ENCODE assay signal across 9 cellular contexts in the genomic region with DNA sequence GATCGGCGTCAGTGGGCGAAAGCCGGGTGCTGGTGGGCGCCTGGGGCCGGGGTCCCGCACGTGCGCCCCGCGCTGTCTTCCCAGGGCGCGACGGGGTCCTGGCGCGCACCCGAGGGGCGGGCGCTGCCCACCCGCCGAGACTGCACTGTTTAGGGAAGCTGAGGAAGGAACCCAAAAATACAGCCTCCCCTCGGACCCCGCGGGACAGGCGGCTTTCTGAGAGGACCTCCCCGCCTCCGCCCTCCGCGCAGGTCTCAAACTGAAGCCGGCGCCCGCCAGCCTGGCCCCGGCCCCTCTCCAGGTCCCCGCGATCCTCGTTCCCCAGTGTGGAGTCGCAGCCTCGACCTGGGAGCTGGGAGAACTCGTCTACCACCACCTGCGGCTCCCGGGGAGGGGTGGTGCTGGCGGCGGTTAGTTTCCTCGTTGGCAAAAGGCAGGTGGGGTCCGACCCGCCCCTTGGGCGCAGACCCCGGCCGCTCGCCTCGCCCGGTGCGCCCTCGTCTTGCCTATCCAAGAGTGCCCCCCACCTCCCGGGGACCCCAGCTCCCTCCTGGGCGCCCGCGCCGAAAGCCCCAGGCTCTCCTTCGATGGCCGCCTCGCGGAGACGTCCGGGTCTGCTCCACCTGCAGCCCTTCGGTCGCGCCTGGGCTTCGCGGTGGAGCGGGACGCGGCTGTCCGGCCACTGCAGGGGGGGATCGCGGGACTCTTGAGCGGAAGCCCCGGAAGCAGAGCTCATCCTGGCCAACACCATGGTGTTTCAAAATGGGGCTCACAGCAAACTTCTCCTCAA. TPM values are rescaled to one million over a fixed set of nuclear protein-coding genes. Genes with fewer than 3 reads are reported as not detected.
DNase-seq lines count a peak whose midpoint lies in the region; ATAC-seq and TF ChIP-seq lines count a peak whose summit lies in the region.
"Had no signal": no experiment of that assay in that cellular context is flagged by ENCODE, and none has a peak within 500 bp of the region (broad histone marks: within the 10 kb centered on the region; RNA-seq: fewer than 3 reads in every experiment).

No MANE protein-coding gene starts in this region.

- DNase-seq in GM13976 (ENCODE audit: low spot score) (peak; percentile 44), T1000 (lab: John Stamatoyannopoulos, UW) (peak; percentile 16), right cardiac atrium (peak; percentile 37 to 73 (median 68)), skeletal muscle cell (ENCODE audit: low read depth) (no peak), NAMALWA (ENCODE audit: low spot score) (no peak), COLO829 (ENCODE audit: low spot score) (no peak), CD14-positive monocyte (ENCODE audit: low spot score) (no peak)
- no peak for DNase-seq in activated CD4-positive, alpha-beta T cell treated with anti-CD3 and anti-CD28 coated beads, Interleukin-2, amount 10 ng/mL, durations not matched to agents 24 days and 14 days

- H3K9me3 ChIP-seq in right cardiac atrium (ENCODE audit: control insufficient read depth, low read length), result no peaks in the 10 kb centered on the region

- no peaks in the 10 kb centered on the region for H3K36me3 Mint-ChIP-seq in activated CD4-positive, alpha-beta T cell treated with anti-CD3 and anti-CD28 coated beads, Interleukin-2, amount 10 ng/mL, durations not matched to agents 24 days and 14 days (ENCODE audit: low read depth)
- H3K36me3 Mint-ChIP-seq in CD14-positive monocyte, result no peaks in the 10 kb centered on the region

- H3K9me3 Mint-ChIP-seq in activated CD4-positive, alpha-beta T cell treated with anti-CD3 and anti-CD28 coated beads, Interleukin-2, amount 10 ng/mL, durations not matched to agents 24 days and 14 days, result no peaks in the 10 kb centered on the region
- H3K9me3 Mint-ChIP-seq in CD14-positive monocyte, result peaks cover 0 to 32% (median 10%) of the 10 kb centered on the region in 7 donors
- H3K9me3 Mint-ChIP-seq: stimulated activated naive CD8-positive, alpha-beta T cell treated with anti-CD3 and anti-CD28 coated beads, Interleukin-15, Interleukin-2, amounts not matched to agents 100 ng/mL and 50 ng/mL, for 24 hours had no signal

- no peaks in the 10 kb centered on the region for H3K4me1 Mint-ChIP-seq in activated CD4-positive, alpha-beta T cell treated with anti-CD3 and anti-CD28 coated beads, Interleukin-2, amount 10 ng/mL, durations not matched to agents 24 days and 14 days
- H3K4me1 Mint-ChIP-seq in CD14-positive monocyte, result no peaks in the 10 kb centered on the region

- intact Hi-C loops in right cardiac atrium (cut with DNase I) (loop anchor here in 1 of 4 donors (10.0 kb wide), 1 partner anchor 235 kb away; no protein-coding TSS in a partner anchor), CD14-positive monocyte (cut with micrococcal nuclease) (no loop called here)
- intact Hi-C loops in activated CD4-positive, alpha-beta T cell treated with anti-CD3 and anti-CD28 coated beads, Interleukin-2, amount 10 ng/mL, durations not matched to agents 24 days and 14 days (cut with micrococcal nuclease), result loop anchor here (2.0 kb wide), 1 partner anchor 33 kb away; no protein-coding TSS in a partner anchor

- no peak overlapping the region for H3K4me3 Mint-ChIP-seq in activated CD4-positive, alpha-beta T cell treated with anti-CD3 and anti-CD28 coated beads, Interleukin-2, amount 10 ng/mL, durations not matched to agents 24 days and 14 days
- peak overlapping the region in 1 of 2 donors; percentile 70 for H3K4me3 Mint-ChIP-seq in CD14-positive monocyte
- H3K4me3 Mint-ChIP-seq: stimulated activated naive CD8-positive, alpha-beta T cell treated with anti-CD3 and anti-CD28 coated beads, Interleukin-15, Interleukin-2, amounts not matched to agents 100 ng/mL and 50 ng/mL, for 24 hours had no signal

- H3K4me1 ChIP-seq in right cardiac atrium (ENCODE audit: control insufficient read depth, insufficient read depth, low read length), result peaks cover 6% of the 10 kb centered on the region

- WGBS in right cardiac atrium, result 4% methylated on average over 78 of the region's 78 CpGs

- H3K27ac ChIP-seq in right cardiac atrium (ENCODE audit: low read length), result peak overlapping the region; percentile 71

- in situ Hi-C loops in GM13976 (cut with MboI; ENCODE audit: low sequenced_read_pairs, unreplicated experiment), result no loop called here

- H3K27ac Mint-ChIP-seq in activated CD4-positive, alpha-beta T cell treated with anti-CD3 and anti-CD28 coated beads, Interleukin-2, amount 10 ng/mL, durations not matched to agents 24 days and 14 days, result no peak overlapping the region
- H3K27ac Mint-ChIP-seq in CD14-positive monocyte, result no peak overlapping the region
- H3K27ac Mint-ChIP-seq: stimulated activated naive CD8-positive, alpha-beta T cell treated with anti-CD3 and anti-CD28 coated beads, Interleukin-15, Interleukin-2, amounts not matched to agents 100 ng/mL and 50 ng/mL, for 24 hours had no signal

- ATAC-seq in right cardiac atrium, result peak; percentile 1 to 35

- H3K4me3 ChIP-seq in right cardiac atrium (ENCODE audit: low read length) (peak overlapping the region; percentile 82), skeletal muscle cell (ENCODE audit: low read depth, low read length) (peak overlapping the region; percentile 81)

- no peaks in the 10 kb centered on the region for H3K27me3 ChIP-seq in right cardiac atrium (ENCODE audit: control insufficient read depth, insufficient read depth)

- TF ChIP-seq CTCF in GM13976 (IDR thresholded peaks at IDR 0.05; ENCODE audit: borderline replicate concordance, control extremely low read depth, extremely low read depth, insufficient read depth, missing control alignments), result no peak
- TF ChIP-seq CTCF in CD14-positive monocyte (IDR thresholded peaks at IDR 0.05), result no peak

- peaks cover 72% of the 10 kb centered on the region for H3K27me3 Mint-ChIP-seq in activated CD4-positive, alpha-beta T cell treated with anti-CD3 and anti-CD28 coated beads, Interleukin-2, amount 10 ng/mL, durations not matched to agents 24 days and 14 days
- peaks cover 39 to 60% (median 39%) of the 10 kb centered on the region in 3 donors for H3K27me3 Mint-ChIP-seq in CD14-positive monocyte (ENCODE audit: low read depth in 3 of 3)

RNA-seq across cellular contexts. Expression of a gene that starts 1.1 kb away (rescaled TPM):
- 10 to 100 TPM; 13.3 to 21.8 (median 15.2) TPM for total RNA-seq in right cardiac atrium
- polyA plus RNA-seq in right cardiac atrium (4.2 TPM), CD14-positive monocyte (not detected)
- total RNA-seq in activated CD4-positive, alpha-beta T cell treated with anti-CD3 and anti-CD28 coated beads, Interleukin-2, amount 10 ng/mL, durations not matched to agents 24 days and 14 days, result not detected in 2 replicates

Comparison
In these comparisons a context has a peak if more than half of its experiments do, and no peak if none do; other contexts are left out.
1. DNase-seq: peak in GM13976 (single experiment), T1000 (single experiment) and right cardiac atrium (3 of 3); none in skeletal muscle cell (single experiment), NAMALWA (single experiment), activated CD4-positive, alpha-beta T cell treated with anti-CD3 and anti-CD28 coated beads, Interleukin-2, amount 10 ng/mL, durations not matched to agents 24 days and 14 days (single experiment), COLO829 (single experiment) and CD14-positive monocyte (single experiment).
2. RNA of a gene that starts 1.1 kb away (total RNA-seq): 13.3 to 21.8 TPM in right cardiac atrium; not detected in activated CD4-positive, alpha-beta T cell treated with anti-CD3 and anti-CD28 coated beads, Interleukin-2, amount 10 ng/mL, durations not matched to agents 24 days and 14 days; every median in the first group is over 10 times any median in the second.